9 cellular contexts compared by ENCODE assay signal in the genomic region with DNA sequence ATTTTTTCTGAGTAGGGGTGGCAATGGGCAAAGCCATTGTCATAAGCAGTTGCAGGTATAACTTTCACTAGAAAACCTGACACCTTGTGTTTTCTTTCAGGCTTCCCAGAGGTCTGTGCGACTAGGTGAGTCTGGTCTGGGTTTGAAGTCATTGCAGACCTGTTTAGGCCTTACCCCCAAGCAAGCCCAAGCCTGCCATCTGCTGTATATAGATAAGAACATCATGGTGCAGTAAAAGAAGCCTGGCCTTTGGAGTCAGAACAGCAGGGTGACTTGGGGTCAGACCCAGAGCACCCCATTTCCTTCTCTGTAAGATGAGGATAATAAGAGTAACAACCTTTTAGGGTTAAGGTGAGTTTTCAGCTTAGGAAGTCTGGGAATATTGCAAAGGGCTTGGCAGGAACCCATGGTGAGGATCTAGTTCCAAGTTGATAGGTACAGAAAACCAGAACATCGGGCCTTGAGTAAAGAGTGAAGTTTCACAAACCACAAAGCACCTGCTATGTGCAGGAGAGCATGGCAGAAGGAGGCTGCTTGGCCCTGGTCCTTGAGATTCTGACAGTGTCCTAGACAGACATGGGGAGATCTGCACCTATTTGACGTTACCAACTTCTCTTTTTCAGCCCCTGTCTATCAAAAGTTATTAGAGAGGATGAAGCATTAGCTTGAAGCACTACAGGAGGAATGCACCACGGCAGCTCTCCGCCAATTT. TPM values are rescaled to one million over a fixed set of nuclear protein-coding genes. Genes with fewer than 3 reads are reported as not detected.
DNase-seq lines count a peak whose midpoint lies in the region; ATAC-seq lines count a peak whose summit lies in the region.
"Had no signal": no experiment of that assay in that cellular context is flagged by ENCODE, and none has a peak within 500 bp of the region (broad histone marks: within the 10 kb centered on the region; RNA-seq: fewer than 3 reads in every experiment).

No MANE protein-coding gene starts in this region.

- DNase-seq in activated naive CD4-positive, alpha-beta T cell treated with anti-CD3 and anti-CD28 coated beads, Interleukin-2, amount 50 U/mL, for 72 hours (ENCODE audit: low spot score in 2 of 2), result no peak
- no peak for DNase-seq in activated naive CD4-positive, alpha-beta T cell treated with anti-CD3 and anti-CD28 coated beads, Interleukin-2, amount 50 U/mL, for 16 hours
- peak; percentile 54 for DNase-seq in LoVo (ENCODE audit: low spot score)
- DNase-seq in activated CD8-positive, alpha-beta T cell treated with anti-CD3 and anti-CD28 coated beads, Interleukin-2, amount 10 ng/mL, durations not matched to agents 7 days and 5 days, result peak; percentile 33
- DNase-seq in left kidney (ENCODE audit: low read depth, low spot score), result peak; percentile 59
- DNase-seq in nucleus accumbens (lab: John Stamatoyannopoulos, UW), result no peak
- DNase-seq in activated CD4-positive, alpha-beta T cell treated with anti-CD3 and anti-CD28 coated beads, Interleukin-2, amount 50 U/mL, for 1 hour, result no peak

- peak; percentile 20 to 80 for ATAC-seq in activated naive CD4-positive, alpha-beta T cell treated with anti-CD3 and anti-CD28 coated beads, Interleukin-2, amount 50 U/mL, for 72 hours
- peak; percentile 83 for ATAC-seq in GM21529 (IDR thresholded peaks at IDR 0.05; ENCODE audit: unreplicated experiment)
- ATAC-seq in activated CD8-positive, alpha-beta T cell treated with anti-CD3 and anti-CD28 coated beads, Interleukin-2, amount 10 ng/mL, durations not matched to agents 7 days and 5 days, result peak; percentile 39

- no peaks in the 10 kb centered on the region for H3K4me1 Mint-ChIP-seq in activated CD8-positive, alpha-beta T cell treated with anti-CD3 and anti-CD28 coated beads, Interleukin-2, amount 10 ng/mL, durations not matched to agents 7 days and 5 days (ENCODE audit: low read depth)

- H3K4me3 Mint-ChIP-seq in activated CD8-positive, alpha-beta T cell treated with anti-CD3 and anti-CD28 coated beads, Interleukin-2, amount 10 ng/mL, durations not matched to agents 7 days and 5 days, result no peak overlapping the region
- H3K4me3 Mint-ChIP-seq: stimulated activated naive CD8-positive, alpha-beta T cell treated with anti-CD3 and anti-CD28 coated beads, Interleukin-15, Interleukin-2, amounts not matched to agents 100 ng/mL and 50 ng/mL, for 24 hours had no signal

- no peaks in the 10 kb centered on the region for H3K36me3 Mint-ChIP-seq in activated naive CD4-positive, alpha-beta T cell treated with anti-CD3 and anti-CD28 coated beads, Interleukin-2, amount 50 U/mL, for 72 hours
- H3K36me3 Mint-ChIP-seq in activated CD8-positive, alpha-beta T cell treated with anti-CD3 and anti-CD28 coated beads, Interleukin-2, amount 10 ng/mL, durations not matched to agents 7 days and 5 days (ENCODE audit: low read depth), result no peaks in the 10 kb centered on the region

- H3K27ac Mint-ChIP-seq in activated naive CD4-positive, alpha-beta T cell treated with anti-CD3 and anti-CD28 coated beads, Interleukin-2, amount 50 U/mL, for 72 hours, result no peak overlapping the region
- H3K27ac Mint-ChIP-seq in activated CD8-positive, alpha-beta T cell treated with anti-CD3 and anti-CD28 coated beads, Interleukin-2, amount 10 ng/mL, durations not matched to agents 7 days and 5 days, result no peak overlapping the region
- H3K27ac Mint-ChIP-seq: stimulated activated naive CD8-positive, alpha-beta T cell treated with anti-CD3 and anti-CD28 coated beads, Interleukin-15, Interleukin-2, amounts not matched to agents 100 ng/mL and 50 ng/mL, for 24 hours had no signal

- POLR2A ChIA-PET in activated CD8-positive, alpha-beta T cell treated with anti-CD3 and anti-CD28 coated beads, Interleukin-2, amount 10 ng/mL, durations not matched to agents 7 days and 5 days (lab: Charles Lee), result no interaction called here

- no peaks in the 10 kb centered on the region for H3K9me3 Mint-ChIP-seq in activated naive CD4-positive, alpha-beta T cell treated with anti-CD3 and anti-CD28 coated beads, Interleukin-2, amount 50 U/mL, for 72 hours
- no peaks in the 10 kb centered on the region for H3K9me3 Mint-ChIP-seq in activated CD8-positive, alpha-beta T cell treated with anti-CD3 and anti-CD28 coated beads, Interleukin-2, amount 10 ng/mL, durations not matched to agents 7 days and 5 days (ENCODE audit: insufficient read depth)
- H3K9me3 Mint-ChIP-seq: stimulated activated naive CD8-positive, alpha-beta T cell treated with anti-CD3 and anti-CD28 coated beads, Interleukin-15, Interleukin-2, amounts not matched to agents 100 ng/mL and 50 ng/mL, for 24 hours had no signal

- peaks cover 3% of the 10 kb centered on the region for H3K27me3 Mint-ChIP-seq in activated CD8-positive, alpha-beta T cell treated with anti-CD3 and anti-CD28 coated beads, Interleukin-2, amount 10 ng/mL, durations not matched to agents 7 days and 5 days (ENCODE audit: low read depth)

- CTCF ChIA-PET in activated CD8-positive, alpha-beta T cell treated with anti-CD3 and anti-CD28 coated beads, Interleukin-2, amount 10 ng/mL, durations not matched to agents 7 days and 5 days (lab: Charles Lee), result interaction anchor here (0.6 to 1.8 kb wide), 4 partner anchors 19 to 125 kb away, joined by 3 to 4 read pairs (median 3); no protein-coding TSS in a partner anchor

RNA-seq across cellular contexts. Expression of gene TGFBI, which starts 33.9 kb away (rescaled TPM):
- not detected for total RNA-seq in activated naive CD4-positive, alpha-beta T cell treated with anti-CD3 and anti-CD28 coated beads, Interleukin-2, amount 50 U/mL, for 72 hours
- not detected for total RNA-seq in activated CD8-positive, alpha-beta T cell treated with anti-CD3 and anti-CD28 coated beads, Interleukin-2, amount 10 ng/mL, durations not matched to agents 7 days and 5 days

Comparison
In these comparisons a context has a peak if more than half of its experiments do, and no peak if none do; other contexts are left out.
1. DNase-seq: peak in LoVo (single experiment), activated CD8-positive, alpha-beta T cell treated with anti-CD3 and anti-CD28 coated beads, Interleukin-2, amount 10 ng/mL, durations not matched to agents 7 days and 5 days (single experiment) and left kidney (single experiment); none in activated naive CD4-positive, alpha-beta T cell treated with anti-CD3 and anti-CD28 coated beads, Interleukin-2, amount 50 U/mL, for 72 hours (0 of 2), activated naive CD4-positive, alpha-beta T cell treated with anti-CD3 and anti-CD28 coated beads, Interleukin-2, amount 50 U/mL, for 16 hours (single experiment), nucleus accumbens (0 of 56) and activated CD4-positive, alpha-beta T cell treated with anti-CD3 and anti-CD28 coated beads, Interleukin-2, amount 50 U/mL, for 1 hour (single experiment).
2. Peak in every context shown above with its lines, with median percentiles within 50 percentile points of each other: ATAC-seq.